8 cellular contexts compared by ENCODE assay signal in genomic region chr17:7583253-7584109, GRCh38.
DNase-seq lines count a peak whose midpoint lies in the region; ATAC-seq, FAIRE-seq and TF ChIP-seq lines count a peak whose summit lies in the region.

Gene MPDU1, plus strand, starts transcription at chr17:7583852. Its CDS starts 11 bp downstream, at chr17:7583863.

- H3K27ac ChIP-seq in layer of hippocampus (ENCODE audit: low read depth, low read length): peak within 1 kb of the TSS; percentile 99

- peak; percentile 67 for ATAC-seq in HG03439 (IDR thresholded peaks at IDR 0.05; ENCODE audit: unreplicated experiment)

- FAIRE-seq in colon (lab: Jason Lieb, UNC): peak; percentile 65

- TF ChIP-seq POLR2A in GM19193 (IDR thresholded peaks at IDR 0.05; ENCODE audit: extremely low read depth, insufficient read depth, insufficient read length): peak; percentile 95

- DNase-seq in AML-193 (lab: John Stamatoyannopoulos, UW): peak; percentile 54 to 83
- peak; percentile 82 to 93 for DNase-seq in NCI-H526 (lab: John Stamatoyannopoulos, UW)
- DNase-seq in activated CD4-positive, alpha-beta T cell treated with anti-CD3 and anti-CD28 coated beads for 48 hours: peak; percentile 98
- peak; percentile 89 to 92 for DNase-seq in stimulated activated CD4-positive, alpha-beta T cell treated with anti-CD3 and anti-CD28 coated beads, Interleukin-1b, Interleukin-23, amount 100 ng/mL, for 4 hours (ENCODE audit: low read depth in 2 of 2)

- no peaks in the 10 kb centered on the region for H3K27me3 ChIP-seq in layer of hippocampus (ENCODE audit: control insufficient read depth, insufficient read depth, low read length)

Comparison
In these comparisons a context has a peak if more than half of its experiments do, and no peak if none do; other contexts are left out.
1. Peak in every context shown above with its lines: DNase-seq, ATAC-seq and H3K27ac ChIP-seq.